ENCODE assay signal across 1 cellular context in the genomic region with DNA sequence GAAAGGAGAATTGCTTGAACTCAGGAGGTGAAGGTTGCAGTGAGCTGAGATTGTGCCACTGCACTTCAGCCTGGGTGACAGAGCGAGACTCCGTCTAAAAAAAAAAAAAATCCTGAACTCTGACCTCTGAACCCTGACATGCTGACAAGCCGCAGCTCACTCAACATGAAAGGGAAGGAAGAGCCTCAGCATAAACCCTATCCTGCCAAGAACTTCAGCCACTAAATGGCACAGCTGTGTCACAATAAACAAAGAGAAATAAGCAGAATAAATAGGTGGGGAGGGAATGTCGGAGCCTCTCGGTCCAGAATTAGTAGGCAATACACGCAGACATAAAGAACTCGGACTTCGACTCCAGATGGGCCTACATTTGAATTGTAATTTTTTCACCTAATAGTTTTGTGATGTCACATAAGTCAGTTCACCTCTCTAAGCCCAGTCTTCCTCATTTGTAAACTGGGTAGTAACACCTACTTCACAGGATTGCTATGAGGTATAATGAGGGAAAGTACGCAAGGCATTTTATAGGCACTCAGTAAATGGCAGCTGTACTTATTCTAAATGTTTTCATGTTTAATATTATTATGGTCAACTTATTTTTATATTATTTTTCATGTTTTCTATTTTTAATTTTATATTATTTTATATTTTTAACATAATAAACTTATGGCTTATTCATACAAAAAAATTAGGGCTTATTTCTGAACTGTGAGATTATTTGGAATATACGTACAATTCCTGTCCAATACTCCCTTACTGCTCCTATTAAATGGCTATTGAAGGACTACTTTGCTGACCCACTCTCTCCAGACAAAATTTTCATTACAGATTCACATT.
TF ChIP-seq lines count a peak whose summit lies in the region.

No MANE protein-coding gene starts in this region.

TF ChIP-seq in K562, 482 proteins besides CTCF, POLR2A, EP300 and RAD21 (continued from another document):
- TF ChIP-seq, protein P1, sequence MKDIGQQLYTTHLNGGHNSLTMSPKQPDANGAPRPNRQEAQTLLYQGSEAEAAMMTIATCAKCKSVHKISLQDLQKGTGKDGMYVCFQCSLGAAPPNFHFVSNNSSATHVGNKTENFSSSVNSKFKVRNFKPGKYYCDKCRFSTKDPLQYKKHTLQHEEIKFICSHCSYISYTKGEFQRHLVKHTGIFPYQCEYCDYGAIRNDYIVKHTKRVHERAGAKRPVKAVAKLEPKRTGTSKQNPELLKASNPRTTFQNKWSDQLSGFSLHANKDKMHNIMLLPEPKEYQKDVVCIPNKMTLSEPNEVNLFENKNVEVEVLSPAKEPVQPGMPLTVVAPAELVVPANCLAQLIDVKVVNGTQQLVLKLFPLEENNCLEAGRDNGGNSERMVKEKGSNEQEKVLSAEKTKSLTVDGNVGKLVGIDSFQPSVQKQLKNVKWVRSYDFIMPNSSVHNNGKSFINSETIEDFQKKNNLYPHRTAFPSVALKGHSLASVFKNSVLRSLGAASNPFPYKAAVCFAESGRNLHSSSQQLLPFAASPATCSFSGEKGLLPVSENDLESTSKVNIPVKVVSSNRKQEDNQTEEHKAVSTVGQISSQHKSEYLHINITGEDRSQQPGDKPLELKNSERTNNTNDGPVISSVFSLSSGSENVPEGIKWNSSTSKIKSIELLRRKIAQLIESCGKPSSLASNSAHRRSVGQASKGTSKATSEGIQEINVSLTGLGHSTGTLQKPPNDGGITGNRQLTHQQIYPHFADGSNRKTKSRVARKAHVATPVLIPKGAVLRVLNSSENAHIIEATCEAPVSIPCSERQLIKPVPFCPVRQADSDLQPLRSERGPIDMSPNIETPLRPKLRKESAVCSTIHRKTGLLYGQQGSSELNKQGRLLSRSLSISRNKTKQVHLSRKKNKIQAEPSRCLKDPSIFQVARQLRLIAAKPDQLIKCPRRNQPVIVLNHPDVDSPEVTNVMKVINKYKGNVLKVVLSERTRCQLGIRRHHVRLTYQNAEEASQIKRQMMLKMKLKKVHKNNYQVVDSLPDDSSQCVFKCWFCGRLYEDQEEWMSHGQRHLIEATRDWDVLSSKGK (CRISPR knock-in tag; IDR thresholded peaks at IDR 0.05) = no peak
- TF ChIP-seq, protein P2, sequence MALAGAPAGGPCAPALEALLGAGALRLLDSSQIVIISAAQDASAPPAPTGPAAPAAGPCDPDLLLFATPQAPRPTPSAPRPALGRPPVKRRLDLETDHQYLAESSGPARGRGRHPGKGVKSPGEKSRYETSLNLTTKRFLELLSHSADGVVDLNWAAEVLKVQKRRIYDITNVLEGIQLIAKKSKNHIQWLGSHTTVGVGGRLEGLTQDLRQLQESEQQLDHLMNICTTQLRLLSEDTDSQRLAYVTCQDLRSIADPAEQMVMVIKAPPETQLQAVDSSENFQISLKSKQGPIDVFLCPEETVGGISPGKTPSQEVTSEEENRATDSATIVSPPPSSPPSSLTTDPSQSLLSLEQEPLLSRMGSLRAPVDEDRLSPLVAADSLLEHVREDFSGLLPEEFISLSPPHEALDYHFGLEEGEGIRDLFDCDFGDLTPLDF (CRISPR knock-in tag; IDR thresholded peaks at IDR 0.05) = no peak
- TF ChIP-seq ZNF707 (CRISPR knock-in tag; conservative IDR thresholded peaks at IDR 0.05) = no peak
